2 cellular contexts compared by ENCODE assay signal in genomic region chr12:7125632-7126227, GRCh38.
TF ChIP-seq lines count a peak whose summit lies in the region.

No MANE protein-coding gene starts in this region.

TF ChIP-seq in K562, 482 proteins besides CTCF, POLR2A, EP300 and RAD21 (continues in another document):
- TF ChIP-seq PBX2 (CRISPR knock-in tag; IDR thresholded peaks at IDR 0.05; ENCODE audit: low read depth) (no peak), PBX2 (tag; conservative IDR thresholded peaks at IDR 0.05; ENCODE audit: low read depth) (0 out of 2 replicates have a peak, but pooled peaks have one; percentile 35), TCF7L2 (IDR thresholded peaks at IDR 0.05; ENCODE audit: low read depth, low read length) (no peak), ZNF780A (CRISPR knock-in tag; IDR thresholded peaks at IDR 0.05) (no peak), E2F8 (IDR thresholded peaks at IDR 0.05; ENCODE audit: low read depth, partially characterized antibody) (no peak), ZNF740 (CRISPR knock-in tag; IDR thresholded peaks at IDR 0.05) (no peak), ZNF740 (tag; IDR thresholded peaks at IDR 0.05) (no peak), MYBL2 (IDR thresholded peaks at IDR 0.05; ENCODE audit: low read depth) (no peak), MYBL2 (CRISPR knock-in tag; IDR thresholded peaks at IDR 0.05; ENCODE audit: borderline replicate concordance) (no peak), ZFP1 (CRISPR knock-in tag; IDR thresholded peaks at IDR 0.05) (no peak), GTF2F1 (IDR thresholded peaks at IDR 0.05; ENCODE audit: low read depth, low read length) (no peak), ATF3 (IDR thresholded peaks at IDR 0.05) (peak; percentile 85), ATF3 (CRISPR knock-in tag; conservative IDR thresholded peaks at IDR 0.05) (no peak), ATF7 (IDR thresholded peaks at IDR 0.05) (peak; percentile 86), THRB (CRISPR knock-in tag; conservative IDR thresholded peaks at IDR 0.05) (no peak), NUFIP1 (IDR thresholded peaks at IDR 0.05; ENCODE audit: partially characterized antibody) (no peak), MEIS2 (IDR thresholded peaks at IDR 0.05; ENCODE audit: partially characterized antibody) (peak; percentile 88), ARID1B (IDR thresholded peaks at IDR 0.05) (0 out of 2 replicates have a peak, but pooled peaks have one; percentile 17), HMGXB4 (CRISPR knock-in tag; IDR thresholded peaks at IDR 0.05) (no peak), SMARCC2 (IDR thresholded peaks at IDR 0.05; ENCODE audit: low read depth) (no peak)

TF ChIP-seq in liver, 16 proteins besides CTCF, POLR2A, EP300 and RAD21:
- no peak for TF ChIP-seq FOXA1 (IDR thresholded peaks at IDR 0.05)
- TF ChIP-seq ATF3 (IDR thresholded peaks at IDR 0.05) = no peak
- TF ChIP-seq RXRA (IDR thresholded peaks at IDR 0.05) = no peak
- no peak for TF ChIP-seq TAF1 (conservative IDR thresholded peaks at IDR 0.05)
- no peak for TF ChIP-seq REST (IDR thresholded peaks at IDR 0.05)
- TF ChIP-seq HNF4A (conservative IDR thresholded peaks at IDR 0.05) = no peak
- no peak for TF ChIP-seq EGR1 (IDR thresholded peaks at IDR 0.05; ENCODE audit: low read depth in 2 of 2)
- TF ChIP-seq FOXA2 (IDR thresholded peaks at IDR 0.05) = no peak
- TF ChIP-seq ZBTB33 (IDR thresholded peaks at IDR 0.05) = no peak
- no peak for TF ChIP-seq YY1 (IDR thresholded peaks at IDR 0.05)
- TF ChIP-seq JUND (IDR thresholded peaks at IDR 0.05) = no peak
- TF ChIP-seq NR2F2 (IDR thresholded peaks at IDR 0.05) = no peak
- TF ChIP-seq GABPA (IDR thresholded peaks at IDR 0.05 in 1 of 2, conservative IDR thresholded peaks at IDR 0.05 in 1 of 2) = no peak
- no peak for TF ChIP-seq MAX (IDR thresholded peaks at IDR 0.05)
- no peak for TF ChIP-seq SP1 (IDR thresholded peaks at IDR 0.05)
- TF ChIP-seq HNF4G (IDR thresholded peaks at IDR 0.05) = no peak
